Comparison of ENCODE assay signal across 1 cellular context in genomic region chr11:15451713-15452112, GRCh38.
TF ChIP-seq lines count a peak whose summit lies in the region.

No MANE protein-coding gene starts in this region.

TF ChIP-seq in HepG2, 621 proteins besides CTCF, POLR2A, EP300 and RAD21 (continued from another document):
- TF ChIP-seq, protein P1, sequence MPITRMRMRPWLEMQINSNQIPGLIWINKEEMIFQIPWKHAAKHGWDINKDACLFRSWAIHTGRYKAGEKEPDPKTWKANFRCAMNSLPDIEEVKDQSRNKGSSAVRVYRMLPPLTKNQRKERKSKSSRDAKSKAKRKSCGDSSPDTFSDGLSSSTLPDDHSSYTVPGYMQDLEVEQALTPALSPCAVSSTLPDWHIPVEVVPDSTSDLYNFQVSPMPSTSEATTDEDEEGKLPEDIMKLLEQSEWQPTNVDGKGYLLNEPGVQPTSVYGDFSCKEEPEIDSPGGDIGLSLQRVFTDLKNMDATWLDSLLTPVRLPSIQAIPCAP (CRISPR knock-in tag; IDR thresholded peaks at IDR 0.05; ENCODE audit: low read depth) = no peak
